In the genomic region with DNA sequence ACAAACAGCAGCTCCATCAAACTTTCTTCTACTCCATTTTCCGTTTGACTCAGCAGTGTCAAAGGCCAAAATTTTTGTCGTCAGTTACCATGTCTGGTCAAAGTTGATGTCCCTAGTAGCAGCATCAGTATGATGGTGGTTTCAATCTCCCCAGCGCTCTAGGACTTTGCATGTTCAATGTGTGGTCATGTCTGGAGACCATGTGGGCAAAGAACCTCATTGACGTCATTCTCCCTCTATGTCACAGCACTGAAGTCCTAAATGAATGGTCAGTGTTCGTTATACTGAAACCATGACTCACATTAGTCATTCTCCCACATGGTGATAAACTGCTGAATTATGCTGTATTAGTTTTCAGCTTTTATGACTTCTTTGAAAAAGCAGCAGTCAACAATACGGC, we compare ENCODE assay signal across 10 cellular contexts. TPM values are rescaled to one million over a fixed set of nuclear protein-coding genes. Genes with fewer than 3 reads are reported as not detected.
DNase-seq lines count a peak whose midpoint lies in the region; ATAC-seq, FAIRE-seq and TF ChIP-seq lines count a peak whose summit lies in the region.
"Had no signal": no experiment of that assay in that cellular context is flagged by ENCODE, and none has a peak within 500 bp of the region (broad histone marks: within the 10 kb centered on the region; RNA-seq: fewer than 3 reads in every experiment).

No MANE protein-coding gene starts in this region.

- TF ChIP-seq CTCF in A549 (IDR thresholded peaks at IDR 0.05) (no peak), thyroid gland (IDR thresholded peaks at IDR 0.05) (no peak), ovary (IDR thresholded peaks at IDR 0.05) (no peak)

- intact Hi-C loops in activated T-helper 2 cell treated with anti-CD3 and anti-CD28 coated beads, Interferon-gamma antibody, Interleukin-2, Interleukin-4, amounts not matched to agents 10 μg/mL and 5 μg/mL and 100 μg/mL, durations not matched to agents 14 hours and 24 hours and 36 hours (cut with micrococcal nuclease): loop anchor here (1.0 to 2.0 kb wide), 3 partner anchors 11 to 52 kb away; no protein-coding TSS in a partner anchor
- intact Hi-C loops in thyroid gland (cut with DNase I): no loop called here
- intact Hi-C loops in ovary (cut with DNase I): no loop called here

- H3K27ac ChIP-seq in A549 (peak overlapping the region in 1 of 2 experiments; percentile 61; a peak in 2 of 6 replicates), thyroid gland (no peak overlapping the region), ovary (no peak overlapping the region)
- H3K27ac ChIP-seq: VCaP had no signal

- TF ChIP-seq EP300 in A549 (IDR thresholded peaks at IDR 0.05) (no peak), ovary (IDR thresholded peaks at IDR 0.05) (no peak)

- DNase-seq in A549 (ENCODE audit: low read depth in 1 of 2, low spot score in 1 of 2) (peak in 1 of 2 experiments; percentile 53), NCI-H146 (lab: John Stamatoyannopoulos, UW) (no peak), thyroid gland (no peak), ovary (no peak), DMS79 treated with DMSO at 0.1 percent for 48 hours (lab: John Stamatoyannopoulos, UW) (no peak)
- DNase-seq in activated T-helper 2 cell treated with anti-CD3 and anti-CD28 coated beads, Interferon-gamma antibody, Interleukin-2, Interleukin-4, amounts not matched to agents 10 μg/mL and 5 μg/mL and 100 μg/mL, durations not matched to agents 14 hours and 24 hours and 36 hours (ENCODE audit: low spot score): no peak

- H3K4me2 ChIP-seq in A549: peak overlapping the region; percentile 41

- H3K27me3 Mint-ChIP-seq in activated T-helper 2 cell treated with anti-CD3 and anti-CD28 coated beads, Interferon-gamma antibody, Interleukin-2, Interleukin-4, amounts not matched to agents 10 μg/mL and 5 μg/mL and 100 μg/mL, durations not matched to agents 14 hours and 24 hours and 36 hours (ENCODE audit: low read depth): no peaks in the 10 kb centered on the region

- H3K36me3 Mint-ChIP-seq in activated T-helper 2 cell treated with anti-CD3 and anti-CD28 coated beads, Interferon-gamma antibody, Interleukin-2, Interleukin-4, amounts not matched to agents 10 μg/mL and 5 μg/mL and 100 μg/mL, durations not matched to agents 14 hours and 24 hours and 36 hours (ENCODE audit: low read depth): peaks cover 25% of the 10 kb centered on the region

- H3K27me3 ChIP-seq in thyroid gland: no peaks in the 10 kb centered on the region
- H3K27me3 ChIP-seq in ovary: no peaks in the 10 kb centered on the region

- CTCF ChIA-PET in A549 (lab: Yijun Ruan, JAX): no interaction called here

- POLR2A ChIA-PET in A549 (lab: Yijun Ruan, JAX): no interaction called here

- TF ChIP-seq RAD21 in A549 (conservative IDR thresholded peaks at IDR 0.05 in 1 of 2, IDR thresholded peaks at IDR 0.05 in 1 of 2): no peak

- TF ChIP-seq POLR2A in A549 (IDR thresholded peaks at IDR 0.05; ENCODE audit: low read length) (no peak), thyroid gland (IDR thresholded peaks at IDR 0.05) (no peak), ovary (IDR thresholded peaks at IDR 0.05) (no peak)

- 44% methylated on average over 6 of the region's 6 CpGs for WGBS in A549 (ENCODE audit: missing lambda C conversion rate)
- WGBS in thyroid gland, 2 donors: 86 to 91% methylated on average over 6 of the region's 6 CpGs
- 81 to 85% (median 82%) methylated on average over 6 of the region's 6 CpGs for WGBS in ovary, 3 donors

- H3K27ac Mint-ChIP-seq in activated T-helper 2 cell treated with anti-CD3 and anti-CD28 coated beads, Interferon-gamma antibody, Interleukin-2, Interleukin-4, amounts not matched to agents 10 μg/mL and 5 μg/mL and 100 μg/mL, durations not matched to agents 14 hours and 24 hours and 36 hours: peak overlapping the region; percentile 85

- H3K4me3 Mint-ChIP-seq in activated T-helper 2 cell treated with anti-CD3 and anti-CD28 coated beads, Interferon-gamma antibody, Interleukin-2, Interleukin-4, amounts not matched to agents 10 μg/mL and 5 μg/mL and 100 μg/mL, durations not matched to agents 14 hours and 24 hours and 36 hours (ENCODE audit: low read depth): peak overlapping the region; percentile 22

- no peaks in the 10 kb centered on the region for H3K9me3 ChIP-seq in A549
- H3K9me3 ChIP-seq in thyroid gland: no peaks in the 10 kb centered on the region
- H3K9me3 ChIP-seq in ovary: no peaks in the 10 kb centered on the region

- H3K4me3 ChIP-seq in A549: no peak overlapping the region
- no peak overlapping the region for H3K4me3 ChIP-seq in thyroid gland (replicated peaks in 1 of 3)
- H3K4me3 ChIP-seq in ovary: no peak overlapping the region
- H3K4me3 ChIP-seq: lung had no signal

- H3K4me1 Mint-ChIP-seq in activated T-helper 2 cell treated with anti-CD3 and anti-CD28 coated beads, Interferon-gamma antibody, Interleukin-2, Interleukin-4, amounts not matched to agents 10 μg/mL and 5 μg/mL and 100 μg/mL, durations not matched to agents 14 hours and 24 hours and 36 hours (ENCODE audit: low read depth): peaks cover 49% of the 10 kb centered on the region

- ATAC-seq in A549 (peak; percentile 69 to 76; a peak in 5 of 6 replicates), GM19025 (IDR thresholded peaks at IDR 0.05; ENCODE audit: low read depth, unreplicated experiment) (peak; percentile 99), HG03039 (IDR thresholded peaks at IDR 0.05; ENCODE audit: unreplicated experiment) (peak; percentile 82)

- H3K4me1 ChIP-seq in A549 (peaks cover 21% of the 10 kb centered on the region), thyroid gland (peaks cover 10% of the 10 kb centered on the region in 2 donors), ovary (ENCODE audit: insufficient read depth) (no peaks in the 10 kb centered on the region)

- peaks cover 9% of the 10 kb centered on the region for H3K9me3 Mint-ChIP-seq in activated T-helper 2 cell treated with anti-CD3 and anti-CD28 coated beads, Interferon-gamma antibody, Interleukin-2, Interleukin-4, amounts not matched to agents 10 μg/mL and 5 μg/mL and 100 μg/mL, durations not matched to agents 14 hours and 24 hours and 36 hours

- FAIRE-seq in A549 (lab: Jason Lieb, UNC): no peak

- H3K36me3 ChIP-seq in thyroid gland (no peaks in the 10 kb centered on the region), ovary (no peaks in the 10 kb centered on the region)

TF ChIP-seq in A549, 52 proteins besides CTCF, POLR2A, EP300 and RAD21 (continues in another document):
- TF ChIP-seq E2F6 (IDR thresholded peaks at IDR 0.05; ENCODE audit: borderline replicate concordance, low read depth): no peak
- no peak for TF ChIP-seq CBX8 (IDR thresholded peaks at IDR 0.05)
- TF ChIP-seq CBX2 (IDR thresholded peaks at IDR 0.05; ENCODE audit: borderline replicate concordance, low read depth): no peak
- TF ChIP-seq HMGXB4 (CRISPR knock-in tag; IDR thresholded peaks at IDR 0.05; ENCODE audit: borderline replicate concordance): no peak
- TF ChIP-seq TFCP2L1 (CRISPR knock-in tag; IDR thresholded peaks at IDR 0.05): no peak
- TF ChIP-seq FOSB (CRISPR knock-in tag; IDR thresholded peaks at IDR 0.05): no peak
- TF ChIP-seq SMC3 (IDR thresholded peaks at IDR 0.05): no peak
- TF ChIP-seq, protein P1, sequence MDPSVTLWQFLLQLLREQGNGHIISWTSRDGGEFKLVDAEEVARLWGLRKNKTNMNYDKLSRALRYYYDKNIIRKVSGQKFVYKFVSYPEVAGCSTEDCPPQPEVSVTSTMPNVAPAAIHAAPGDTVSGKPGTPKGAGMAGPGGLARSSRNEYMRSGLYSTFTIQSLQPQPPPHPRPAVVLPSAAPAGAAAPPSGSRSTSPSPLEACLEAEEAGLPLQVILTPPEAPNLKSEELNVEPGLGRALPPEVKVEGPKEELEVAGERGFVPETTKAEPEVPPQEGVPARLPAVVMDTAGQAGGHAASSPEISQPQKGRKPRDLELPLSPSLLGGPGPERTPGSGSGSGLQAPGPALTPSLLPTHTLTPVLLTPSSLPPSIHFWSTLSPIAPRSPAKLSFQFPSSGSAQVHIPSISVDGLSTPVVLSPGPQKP (IDR thresholded peaks at IDR 0.05; ENCODE audit: low read depth, low read length): no peak

RNA-seq across cellular contexts. Expression of gene SHC4, which starts 23.2 kb away (rescaled TPM):
- 0.16 and 0.17 TPM in 2 replicates for polyA plus RNA-seq in A549 (2011; rRNA removed)
- polyA plus RNA-seq in A549 (2012; cell fraction: cytosol; rRNA removed): 0.04 and 0.09 TPM in 2 replicates
- polyA plus RNA-seq in A549 (2012; cell fraction: nucleus; rRNA removed): 0.10 TPM in 2 replicates
- 0.08 to 0.30 TPM (median 0.20 TPM) in 3 replicates for polyA plus RNA-seq in A549 (2017; fragmentation: RNase III; extraction: RNeasy Plus Mini Kit Qiagen cat#74134 plus additional on column Dnase treatment)
- 0.21 and 0.58 TPM in 2 replicates for polyA minus RNA-seq in A549 (2011; rRNA and poly(A)+ RNA removed)
- 8.3 and 8.9 TPM in 2 replicates for total RNA-seq in activated T-helper 2 cell treated with anti-CD3 and anti-CD28 coated beads, Interferon-gamma antibody, Interleukin-2, Interleukin-4, amounts not matched to agents 10 μg/mL and 5 μg/mL and 100 μg/mL, durations not matched to agents 14 hours and 24 hours and 36 hours
- 1 to 10 TPM in 1 of 4 donors, under 1 TPM in 3; 0.13 to 1.1 (median 0.49) TPM for total RNA-seq in thyroid gland
- under 1 TPM; 0.10 to 0.79 (median 0.33) TPM for total RNA-seq in ovary
- polyA plus RNA-seq in ovary: 1 to 10 TPM in 1 of 2 donors, under 1 TPM in 1; 0.38 to 1.8 TPM
